12 cellular contexts compared by ENCODE assay signal in genomic region chr3:195194559-195195161, GRCh38.
DNase-seq lines count a peak whose midpoint lies in the region; ATAC-seq and TF ChIP-seq lines count a peak whose summit lies in the region.
"Had no signal": no experiment of that assay in that cellular context is flagged by ENCODE, and none has a peak within 500 bp of the region (broad histone marks: within the 10 kb centered on the region; RNA-seq: fewer than 3 reads in every experiment).

No MANE protein-coding gene starts in this region.

- H3K27ac ChIP-seq in BLaER1 treated with 17β-estradiol and CSF1 and Interleukin-3, amounts not matched to agents 10 nM and 100 nM, result no peak overlapping the region
- H3K27ac ChIP-seq: parathyroid adenoma, upper lobe of right lung had no signal

- H3K36me3 Mint-ChIP-seq in T-helper 17 cell (ENCODE audit: low read depth) (no peaks in the 10 kb centered on the region), glutamatergic neuron (ENCODE audit: unreplicated experiment) (peaks cover 9% of the 10 kb centered on the region)

- DNase-seq in GF-D8 (lab: John Stamatoyannopoulos, UW) (peak; percentile 28), T-helper 17 cell (no peak), glutamatergic neuron (no peak), NCI-H748 treated with DMSO at 0.1 percent for 48 hours (lab: John Stamatoyannopoulos, UW) (no peak), NCI-H1105 treated with DMSO at 0.1 percent for 48 hours (lab: John Stamatoyannopoulos, UW) (no peak)
- DNase-seq: left colon, NCI-H2171, upper lobe of right lung had no signal

- H3K27me3 Mint-ChIP-seq in T-helper 17 cell, result no peaks in the 10 kb centered on the region
- H3K27me3 Mint-ChIP-seq in glutamatergic neuron (ENCODE audit: unreplicated experiment), result peaks cover 2% of the 10 kb centered on the region

- TF ChIP-seq CTCF in glutamatergic neuron (IDR thresholded peaks at IDR 0.05; ENCODE audit: partially characterized antibody, unreplicated experiment), result no peak

- H3K9me3 Mint-ChIP-seq in glutamatergic neuron (ENCODE audit: unreplicated experiment), result peaks cover 3% of the 10 kb centered on the region

- H3K27ac Mint-ChIP-seq in T-helper 17 cell (no peak overlapping the region), glutamatergic neuron (ENCODE audit: unreplicated experiment) (peak overlapping the region; percentile 79)

- peaks cover 22 to 43% (median 34%) of the 10 kb centered on the region in 10 experiments for H3K4me1 ChIP-seq in BLaER1 treated with 17β-estradiol and CSF1 and Interleukin-3, amounts not matched to agents 10 nM and 100 nM
- H3K4me1 ChIP-seq: parathyroid adenoma had no signal

- H4K20me1 ChIP-seq in BLaER1 treated with 17β-estradiol and CSF1 and Interleukin-3, amounts not matched to agents 10 nM and 100 nM, result peaks cover 5 to 34% (median 15%) of the 10 kb centered on the region in 11 experiments; a peak in 15 of 22 replicates

- H3K27me3 ChIP-seq in BLaER1 treated with 17β-estradiol and CSF1 and Interleukin-3, amounts not matched to agents 10 nM and 100 nM, result no peaks in the 10 kb centered on the region
- H3K27me3 ChIP-seq: upper lobe of right lung had no signal

- ATAC-seq in T-helper 17 cell (no peak), HG03565 (IDR thresholded peaks at IDR 0.05; ENCODE audit: unreplicated experiment) (no peak), HG03175 (IDR thresholded peaks at IDR 0.05; ENCODE audit: unreplicated experiment) (no peak)
- ATAC-seq: left colon had no signal

- no peak overlapping the region for H3K9ac ChIP-seq in BLaER1 treated with 17β-estradiol and CSF1 and Interleukin-3, amounts not matched to agents 10 nM and 100 nM
- H3K9ac ChIP-seq: parathyroid adenoma had no signal

- peaks cover 25 to 36% (median 29%) of the 10 kb centered on the region in 11 experiments for H3K9me3 ChIP-seq in BLaER1 treated with 17β-estradiol and CSF1 and Interleukin-3, amounts not matched to agents 10 nM and 100 nM (replicated peaks in 1 of 11)
- H3K9me3 ChIP-seq in T-helper 17 cell (ENCODE audit: control insufficient read depth, low read length, poor library complexity, severe bottlenecking), result no peaks in the 10 kb centered on the region

- peaks cover 16% of the 10 kb centered on the region for H3K4me1 Mint-ChIP-seq in T-helper 17 cell
- H3K4me1 Mint-ChIP-seq in glutamatergic neuron (ENCODE audit: low read depth, unreplicated experiment), result peaks cover 24% of the 10 kb centered on the region

- H3K4me3 ChIP-seq in BLaER1 treated with 17β-estradiol and CSF1 and Interleukin-3, amounts not matched to agents 10 nM and 100 nM, result no peak overlapping the region
- H3K4me3 ChIP-seq: upper lobe of right lung had no signal

- H3K4me2 ChIP-seq in BLaER1 treated with 17β-estradiol and CSF1 and Interleukin-3, amounts not matched to agents 10 nM and 100 nM, result peak overlapping the region in 10 of 11 experiments; percentile 37 to 83 (median 68); a peak in 18 of 22 replicates

- H3K4me3 Mint-ChIP-seq in T-helper 17 cell (peak overlapping the region; percentile 55), glutamatergic neuron (ENCODE audit: unreplicated experiment) (no peak overlapping the region)

- H3K36me3 ChIP-seq in BLaER1 treated with 17β-estradiol and CSF1 and Interleukin-3, amounts not matched to agents 10 nM and 100 nM, result peaks cover 0 to 15% (median 6%) of the 10 kb centered on the region in 11 experiments; a peak in 12 of 22 replicates
- H3K36me3 ChIP-seq: upper lobe of right lung had no signal
